ENCODE assay signal across 1 cellular context in genomic region chr11:20243974-20244373, GRCh38.
TF ChIP-seq lines count a peak whose summit lies in the region.

No MANE protein-coding gene starts in this region.

TF ChIP-seq in GM23338, 12 proteins besides CTCF, POLR2A, EP300 and RAD21 (continued from another document):
- no peak for TF ChIP-seq ZNF462 (CRISPR knock-in tag; IDR thresholded peaks at IDR 0.05)
- no peak for TF ChIP-seq REST (IDR thresholded peaks at IDR 0.05; ENCODE audit: unreplicated experiment)
- no peak for TF ChIP-seq CREB1 (CRISPR knock-in tag; IDR thresholded peaks at IDR 0.05; ENCODE audit: low read depth)
- no peak for TF ChIP-seq ZNF114 (CRISPR knock-in tag; IDR thresholded peaks at IDR 0.05)
- TF ChIP-seq STAT1 (IDR thresholded peaks at IDR 0.05; ENCODE audit: unreplicated experiment): no peak
- TF ChIP-seq ZNF331 (CRISPR knock-in tag; IDR thresholded peaks at IDR 0.05; ENCODE audit: low read depth): no peak
